8 cellular contexts compared by ENCODE assay signal in the genomic region with DNA sequence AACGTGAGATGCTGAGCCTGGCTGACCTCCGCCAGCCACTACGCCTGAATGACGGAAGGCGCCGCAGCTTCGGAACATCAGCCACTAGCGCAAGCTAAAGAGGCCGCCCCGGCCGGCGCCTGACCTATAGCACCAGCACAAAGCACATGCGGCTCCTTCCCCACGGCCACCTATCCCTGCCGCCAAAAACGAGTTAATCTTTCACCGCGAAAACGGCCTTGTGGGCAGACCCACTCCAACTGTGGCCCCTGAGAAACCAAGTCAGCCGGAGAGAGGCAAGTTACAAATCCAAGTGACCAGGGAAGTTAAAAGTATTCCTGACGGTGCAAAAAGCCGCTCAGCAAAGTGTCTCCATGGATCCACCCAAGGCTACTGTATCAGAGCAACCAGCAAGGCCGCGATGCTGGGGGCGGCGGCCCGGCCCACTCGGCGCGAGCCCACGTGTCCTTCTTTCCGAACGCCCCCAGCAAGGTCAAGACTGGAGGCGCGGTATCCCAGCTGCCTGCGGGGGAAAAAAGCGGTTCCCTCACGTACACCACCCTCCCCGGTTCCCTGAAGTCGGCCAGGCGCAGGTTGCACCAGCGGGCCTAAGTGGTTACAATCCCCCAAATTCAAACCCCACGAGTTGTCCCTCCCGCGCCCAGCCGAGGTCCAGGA. TPM values are rescaled to one million over a fixed set of nuclear protein-coding genes. Genes with fewer than 3 reads are reported as not detected.
DNase-seq lines count a peak whose midpoint lies in the region; TF ChIP-seq lines count a peak whose summit lies in the region.

No MANE protein-coding gene starts in this region.

- peaks cover 38% of the 10 kb centered on the region for H3K4me1 ChIP-seq in GM23248 (ENCODE audit: insufficient read depth)

- peak overlapping the region; percentile 89 for H3K9ac ChIP-seq in GM23248

- TF ChIP-seq CTCF in choroid plexus epithelial cell (conservative IDR thresholded peaks at IDR 0.05; ENCODE audit: low read depth, low read length): no peak

- H3K4me2 ChIP-seq in GM23248 (ENCODE audit: unreplicated experiment): peak overlapping the region; percentile 92

- 1% methylated on average over 46 of the region's 46 CpGs for WGBS in GM23248 (ENCODE audit: low coverage in 1 of 2, low lambda C conversion rate in 2 of 2, missing lambda C conversion rate in 2 of 2), 2 experiments

- H3K79me2 ChIP-seq in GM23248 (ENCODE audit: insufficient read depth): peaks cover 92% of the 10 kb centered on the region

- no peaks in the 10 kb centered on the region for H3K27me3 ChIP-seq in GM23248 (replicated peaks; ENCODE audit: insufficient read depth)
- H3K27me3 ChIP-seq in MG63: no peaks in the 10 kb centered on the region

- peak; percentile 66 for DNase-seq in ELR (ENCODE audit: low read depth)
- peak; percentile 83 for DNase-seq in GM23248
- DNase-seq in MG63: peak; percentile 62
- peak; percentile 28 for DNase-seq in activated CD4-positive, alpha-beta T cell treated with anti-CD3 and anti-CD28 coated beads for 1 hour
- peak; percentile 68 for DNase-seq in choroid plexus epithelial cell (ENCODE audit: low read depth)
- DNase-seq in kidney tubule cell (ENCODE audit: low spot score): peak; percentile 73
- DNase-seq in stimulated activated CD4-positive, alpha-beta T cell treated with anti-CD3 and anti-CD28 coated beads, Interleukin-1b, Interleukin-23, amount 100 ng/mL, for 24 hours (ENCODE audit: low read depth in 4 of 4, low spot score in 1 of 4): peak in 3 of 4 experiments; percentile 26 to 38 (median 30)
- no peak for DNase-seq in amniotic stem cell (lab: John Stamatoyannopoulos, UW)

- no peaks in the 10 kb centered on the region for H4K20me1 ChIP-seq in GM23248 (ENCODE audit: insufficient read depth)

- no peaks in the 10 kb centered on the region for H3K9me2 ChIP-seq in GM23248 (ENCODE audit: insufficient read depth)

- H3K36me3 ChIP-seq in GM23248 (ENCODE audit: low read depth): peaks cover 48% of the 10 kb centered on the region
- H3K36me3 ChIP-seq in MG63: peaks cover 89% of the 10 kb centered on the region

- in situ Hi-C loops in GM23248 (cut with MboI): no loop called here

- peak overlapping the region; percentile 55 for H2AFZ ChIP-seq in GM23248

- peaks cover 27% of the 10 kb centered on the region for H3F3A ChIP-seq in GM23248 (ENCODE audit: insufficient read depth)

- H3K4me3 ChIP-seq in GM23248 (peak overlapping the region; percentile 89), MG63 (peak overlapping the region; percentile 79), choroid plexus epithelial cell (ENCODE audit: low read depth, low read length) (peak overlapping the region; percentile 89)

- peak overlapping the region; percentile 79 for H3K27ac ChIP-seq in GM23248

- no peaks in the 10 kb centered on the region for H3K9me3 ChIP-seq in GM23248 (ENCODE audit: low read depth)
- no peaks in the 10 kb centered on the region for H3K9me3 ChIP-seq in MG63

RNA-seq across cellular contexts. Expression of gene HSPD1, which starts 0.6 kb away (rescaled TPM):
- total RNA-seq in GM23248 (2014; rRNA removed; shearing (Covaris generic)): 106 and 151 TPM in 2 replicates
- 209 and 214 TPM in 2 replicates for polyA plus RNA-seq in GM23248 (2016; fragmentation: Nextera tagmentation; extraction: Ambion mirVana)
- total RNA-seq in MG63 (2014; rRNA removed; shearing (Covaris generic); ENCODE audit: low replicate concordance): 130 and 166 TPM in 2 replicates

RNA-seq across cellular contexts. Expression of gene HSPE1, which starts 1.1 kb away (rescaled TPM):
- total RNA-seq in GM23248 (2014; rRNA removed; shearing (Covaris generic)): 54.6 and 83.3 TPM in 2 replicates
- polyA plus RNA-seq in GM23248 (2016; fragmentation: Nextera tagmentation; extraction: Ambion mirVana): 180 and 188 TPM in 2 replicates
- total RNA-seq in MG63 (2014; rRNA removed; shearing (Covaris generic); ENCODE audit: low replicate concordance): 135 and 172 TPM in 2 replicates

RNA-seq across cellular contexts. Expression of gene MOB4, which starts 16.8 kb away (rescaled TPM):
- total RNA-seq in GM23248 (2014; rRNA removed; shearing (Covaris generic)): 32.2 and 45.8 TPM in 2 replicates
- 57.6 and 67.1 TPM in 2 replicates for polyA plus RNA-seq in GM23248 (2016; fragmentation: Nextera tagmentation; extraction: Ambion mirVana)
- 22.0 and 50.9 TPM in 2 replicates for total RNA-seq in MG63 (2014; rRNA removed; shearing (Covaris generic); ENCODE audit: low replicate concordance)

RNA-seq across cellular contexts. Expression of gene COQ10B, which starts 45.7 kb away (rescaled TPM):
- 40.4 and 44.1 TPM in 2 replicates for total RNA-seq in GM23248 (2014; rRNA removed; shearing (Covaris generic))
- 57.7 and 59.4 TPM in 2 replicates for polyA plus RNA-seq in GM23248 (2016; fragmentation: Nextera tagmentation; extraction: Ambion mirVana)
- 28.5 and 41.3 TPM in 2 replicates for total RNA-seq in MG63 (2014; rRNA removed; shearing (Covaris generic); ENCODE audit: low replicate concordance)
